ENCODE assay signal across 13 cellular contexts in genomic region chr19:42197375-42197817, GRCh38. TPM values are rescaled to one million over a fixed set of nuclear protein-coding genes. Genes with fewer than 3 reads are reported as not detected.
A peak's percentile ranks its signal among the peaks of the same experiment; 100 is the strongest.
DNase-seq lines count a peak whose midpoint lies in the region; FAIRE-seq and TF ChIP-seq lines count a peak whose summit lies in the region.
"Had no signal": no experiment of that assay in that cellular context is flagged by ENCODE, and none has a peak within 500 bp of the region (broad histone marks: within the 10 kb centered on the region; RNA-seq: fewer than 3 reads in every experiment).

No MANE protein-coding gene starts in this region.

- H3K9ac ChIP-seq in HUES48 (ENCODE audit: low read depth, low read length): no peak overlapping the region

- peak overlapping the region; percentile 59 to 77 for H3K4me3 Mint-ChIP-seq in CD14-positive monocyte
- H3K4me3 Mint-ChIP-seq: nephron progenitor cell had no signal

- no peak for FAIRE-seq in GM19239 (lab: Jason Lieb, UNC)

- DNase-seq in CD14-positive monocyte (ENCODE audit: low spot score) (no peak), UCSD-AML1 (lab: John Stamatoyannopoulos, UW; ENCODE audit: unreplicated experiment) (peak; percentile 65), iris pigment epithelial cell (ENCODE audit: low read depth) (peak; percentile 22), GM13977 (ENCODE audit: low spot score) (no peak), NCI-H2029 treated with DMSO at 0.1 percent for 48 hours (lab: John Stamatoyannopoulos, UW) (no peak), NCI-H146 treated with DMSO at 0.1 percent for 48 hours (lab: John Stamatoyannopoulos, UW; ENCODE audit: unreplicated experiment) (no peak), GM19239 (ENCODE audit: insufficient read length, low spot score) (no peak)
- DNase-seq: activated CD4-positive, CD25-positive, alpha-beta regulatory T cell; amygdala; C1 segment of cervical spinal cord; NCI-H187; nephron progenitor cell had no signal

- peak overlapping the region; percentile 82 to 93 (median 91) for H3K27ac Mint-ChIP-seq in CD14-positive monocyte
- H3K27ac Mint-ChIP-seq: nephron progenitor cell had no signal

- H3K27me3 Mint-ChIP-seq in CD14-positive monocyte (ENCODE audit: low read depth in 3 of 3): peaks cover 0 to 6% (median 1%) of the 10 kb centered on the region in 3 donors

- H3K9me3 Mint-ChIP-seq in CD14-positive monocyte: peaks cover 3 to 18% (median 12%) of the 10 kb centered on the region in 7 donors

- peaks cover 11% of the 10 kb centered on the region for H3K4me1 ChIP-seq in HUES48 (ENCODE audit: control insufficient read depth, insufficient read depth, low read length)

- no peaks in the 10 kb centered on the region for H3K27me3 ChIP-seq in HUES48 (ENCODE audit: control insufficient read depth, insufficient read depth, low read length)

- intact Hi-C loops in CD14-positive monocyte (cut with micrococcal nuclease): loop anchor here (5.0 to 10.0 kb wide), 2 partner anchors 65 to 87 kb away; partner anchors contain the start of gene POU2F2 (in 1 of the 2)

- no peaks in the 10 kb centered on the region for H3K9me3 ChIP-seq in HUES48 (ENCODE audit: control insufficient read depth, insufficient read depth, low read length)

- no peak for TF ChIP-seq CTCF in CD14-positive monocyte (IDR thresholded peaks at IDR 0.05)
- no peak for TF ChIP-seq CTCF in GM13977 (IDR thresholded peaks at IDR 0.05; ENCODE audit: extremely low read depth, insufficient read depth, missing control alignments)

- in situ Hi-C loops in GM13977 (cut with MboI; ENCODE audit: low pct_unique_long_range_greater_than_20kb, low sequenced_read_pairs, unreplicated experiment): no loop called here

- H3K36me3 Mint-ChIP-seq in CD14-positive monocyte: peaks cover 42 to 53% of the 10 kb centered on the region in 2 donors

- no peak overlapping the region for H3K4me3 ChIP-seq in HUES48 (ENCODE audit: low read depth, low read length)

- peak overlapping the region; percentile 55 for H3K27ac ChIP-seq in HUES48 (ENCODE audit: low read depth, low read length)

- H3K36me3 ChIP-seq in HUES48 (ENCODE audit: control insufficient read depth, insufficient read depth, low read length): peaks cover 47% of the 10 kb centered on the region

- H3K4me1 Mint-ChIP-seq in CD14-positive monocyte: peaks cover 72% of the 10 kb centered on the region
- H3K4me1 Mint-ChIP-seq: nephron progenitor cell had no signal

RNA-seq across cellular contexts. Expression of gene DEDD2, which starts 20.1 kb away (rescaled TPM):
- polyA plus RNA-seq in CD14-positive monocyte: 100 to 1,000 TPM; 125 to 133 TPM

RNA-seq across cellular contexts. Expression of gene ZNF526, which starts 22.7 kb away (rescaled TPM):
- 1 to 10 TPM in 1 of 2 donors, under 1 TPM in 1; 0.96 to 1.3 TPM for polyA plus RNA-seq in CD14-positive monocyte

RNA-seq across cellular contexts. Expression of gene GSK3A, which starts 45.0 kb away (rescaled TPM):
- 10 to 100 TPM; 12.3 to 14.9 TPM for polyA plus RNA-seq in CD14-positive monocyte

RNA-seq across cellular contexts. Expression of gene ERF, which starts 57.5 kb away (rescaled TPM):
- 1 to 10 TPM; 2.3 to 3.4 TPM for polyA plus RNA-seq in CD14-positive monocyte

Comparison
In these comparisons a context has a peak if more than half of its experiments do, and no peak if none do; other contexts are left out.
1. DNase-seq: peak in UCSD-AML1 (single experiment) and iris pigment epithelial cell (single experiment); none in CD14-positive monocyte (single experiment), GM13977 (single experiment), NCI-H2029 treated with DMSO at 0.1 percent for 48 hours (single experiment), NCI-H146 treated with DMSO at 0.1 percent for 48 hours (single experiment) and GM19239 (single experiment).